Comparison of ENCODE assay signal across 8 cellular contexts in genomic region chr6:43924222-43924702, GRCh38.
A peak's percentile ranks its signal among the peaks of the same experiment; 100 is the strongest.
DNase-seq lines count a peak whose midpoint lies in the region; ATAC-seq and TF ChIP-seq lines count a peak whose summit lies in the region.

No MANE protein-coding gene starts in this region.

- no peak overlapping the region for H3K27ac Mint-ChIP-seq in dendritic cell treated with granulocyte-macrophage colony-stimulating factor and Interleukin-4, amounts not matched to agents 40 ng/mL and 50 ng/mL, for 4 days
- H3K27ac Mint-ChIP-seq in nephron progenitor cell = no peak overlapping the region

- peaks cover 57% of the 10 kb centered on the region for H3K4me1 Mint-ChIP-seq in dendritic cell treated with granulocyte-macrophage colony-stimulating factor and Interleukin-4, amounts not matched to agents 40 ng/mL and 50 ng/mL, for 4 days (ENCODE audit: low read depth)
- H3K4me1 Mint-ChIP-seq in nephron progenitor cell = peaks cover 47% of the 10 kb centered on the region

- H3K27me3 Mint-ChIP-seq in dendritic cell treated with granulocyte-macrophage colony-stimulating factor and Interleukin-4, amounts not matched to agents 40 ng/mL and 50 ng/mL, for 4 days = peaks cover 50% of the 10 kb centered on the region
- H3K27me3 Mint-ChIP-seq in nephron progenitor cell (ENCODE audit: low read depth, poor library complexity) = peaks cover 88% of the 10 kb centered on the region

- no peaks in the 10 kb centered on the region for H3K9me3 Mint-ChIP-seq in dendritic cell treated with granulocyte-macrophage colony-stimulating factor and Interleukin-4, amounts not matched to agents 40 ng/mL and 50 ng/mL, for 4 days
- no peaks in the 10 kb centered on the region for H3K9me3 Mint-ChIP-seq in nephron progenitor cell

- peak; percentile 69 for DNase-seq in activated CD4-positive, CD25-positive, alpha-beta regulatory T cell treated with anti-CD3 and anti-CD28 coated beads, Interleukin-2, amount 50 U/mL, for 72 hours
- DNase-seq in stimulated activated CD4-positive, alpha-beta T cell treated with anti-CD3 and anti-CD28 coated beads, TNF-alpha, amount 100 ng/mL, for 24 hours (ENCODE audit: low read depth in 3 of 3) = peak in 2 of 3 experiments; percentile 12 to 57
- no peak for DNase-seq in NCI-H1930 (lab: John Stamatoyannopoulos, UW)
- DNase-seq in nephron progenitor cell = no peak
- no peak for DNase-seq in GM19238 (ENCODE audit: insufficient read length, low spot score)

- no peak for TF ChIP-seq CTCF in nephron progenitor cell (IDR thresholded peaks at IDR 0.05)

- peak; percentile 65 for ATAC-seq in HG03432 (IDR thresholded peaks at IDR 0.05; ENCODE audit: unreplicated experiment)
- ATAC-seq in GM19035 (IDR thresholded peaks at IDR 0.05; ENCODE audit: unreplicated experiment) = no peak

- no peaks in the 10 kb centered on the region for H3K36me3 Mint-ChIP-seq in dendritic cell treated with granulocyte-macrophage colony-stimulating factor and Interleukin-4, amounts not matched to agents 40 ng/mL and 50 ng/mL, for 4 days (ENCODE audit: low read depth)
- no peaks in the 10 kb centered on the region for H3K36me3 Mint-ChIP-seq in nephron progenitor cell (ENCODE audit: low read depth)

- peak overlapping the region; percentile 2 for H3K4me3 Mint-ChIP-seq in dendritic cell treated with granulocyte-macrophage colony-stimulating factor and Interleukin-4, amounts not matched to agents 40 ng/mL and 50 ng/mL, for 4 days
- no peak overlapping the region for H3K4me3 Mint-ChIP-seq in nephron progenitor cell

- intact Hi-C loops in dendritic cell treated with granulocyte-macrophage colony-stimulating factor and Interleukin-4, amounts not matched to agents 40 ng/mL and 50 ng/mL, for 4 days (cut with micrococcal nuclease) = no loop called here

Comparison
In these comparisons a context has a peak if more than half of its experiments do, and no peak if none do; other contexts are left out.
1. DNase-seq: peak in activated CD4-positive, CD25-positive, alpha-beta regulatory T cell treated with anti-CD3 and anti-CD28 coated beads, Interleukin-2, amount 50 U/mL, for 72 hours (single experiment) and stimulated activated CD4-positive, alpha-beta T cell treated with anti-CD3 and anti-CD28 coated beads, TNF-alpha, amount 100 ng/mL, for 24 hours (2 of 3); none in NCI-H1930 (0 of 2), nephron progenitor cell (single experiment) and GM19238 (single experiment).